Comparison of ENCODE assay signal across 10 cellular contexts in genomic region chr1:183097438-183098051, GRCh38.
DNase-seq lines count a peak whose midpoint lies in the region; ATAC-seq and TF ChIP-seq lines count a peak whose summit lies in the region.
"Had no signal": no experiment of that assay in that cellular context is flagged by ENCODE, and none has a peak within 500 bp of the region (broad histone marks: within the 10 kb centered on the region; RNA-seq: fewer than 3 reads in every experiment).

No MANE protein-coding gene starts in this region.

- no peaks in the 10 kb centered on the region for H3K9me3 ChIP-seq in neural progenitor cell (ENCODE audit: low read depth)
- H3K9me3 ChIP-seq in ovary = no peaks in the 10 kb centered on the region
- H3K9me3 ChIP-seq: pancreas had no signal

- no peak overlapping the region for H3K4me3 Mint-ChIP-seq in neural progenitor cell
- H3K4me3 Mint-ChIP-seq: central memory CD8-positive, alpha-beta T cell had no signal

- TF ChIP-seq EP300 in Ishikawa (IDR thresholded peaks at IDR 0.05; ENCODE audit: borderline replicate concordance) (peak; percentile 72; the same call in 1 of the 2 replicates), ovary (IDR thresholded peaks at IDR 0.05) (no peak)

- H3K27me3 Mint-ChIP-seq in neural progenitor cell (ENCODE audit: insufficient read depth, low read depth) = no peaks in the 10 kb centered on the region

- 6 to 9% (median 9%) methylated on average over 3 of the region's 3 CpGs for WGBS in ovary, 3 donors

- H3K27ac ChIP-seq in neural progenitor cell (no peak overlapping the region), ovary (peak overlapping the region in 1 of 2 donors; percentile 58)
- H3K27ac ChIP-seq: pancreas had no signal

- no peak overlapping the region for H2AFZ ChIP-seq in neural progenitor cell (replicated peaks)

- intact Hi-C loops in ovary (cut with DNase I) = loop anchor here in 2 of 4 donors (10.0 kb wide), 1 partner anchor 73 kb away; the partner anchor contains the start of gene LAMC1 (in 2 of the 2)

- no peak overlapping the region for H3K27ac Mint-ChIP-seq in neural progenitor cell

- no peaks in the 10 kb centered on the region for H3K9me3 Mint-ChIP-seq in neural progenitor cell
- H3K9me3 Mint-ChIP-seq: central memory CD8-positive, alpha-beta T cell had no signal

- H3F3A ChIP-seq in neural progenitor cell (ENCODE audit: low read depth) = peaks cover 8% of the 10 kb centered on the region

- H4K20me1 ChIP-seq in neural progenitor cell (ENCODE audit: low read depth) = peaks cover 12% of the 10 kb centered on the region

- H3K36me3 ChIP-seq in neural progenitor cell (no peaks in the 10 kb centered on the region), ovary (no peaks in the 10 kb centered on the region)
- H3K36me3 ChIP-seq: pancreas had no signal

- TF ChIP-seq POLR2A in ovary (IDR thresholded peaks at IDR 0.05) = no peak

- peaks cover 16% of the 10 kb centered on the region for H3K4me1 Mint-ChIP-seq in neural progenitor cell
- H3K4me1 Mint-ChIP-seq: central memory CD8-positive, alpha-beta T cell had no signal

- H3K27me3 ChIP-seq in neural progenitor cell = no peaks in the 10 kb centered on the region
- H3K27me3 ChIP-seq in ovary = no peaks in the 10 kb centered on the region
- H3K27me3 ChIP-seq: pancreas had no signal

- peaks cover 5% of the 10 kb centered on the region for H3K36me3 Mint-ChIP-seq in neural progenitor cell

- DNase-seq in AG09319 (ENCODE audit: extremely low read depth, low read depth) (peak; percentile 80), epithelial cell of esophagus (ENCODE audit: low read depth) (peak; percentile 49), neural progenitor cell (ENCODE audit: low spot score) (peak; percentile 26), ovary (no peak)

- H3K4me1 ChIP-seq in neural progenitor cell (peaks cover 28% of the 10 kb centered on the region), ovary (ENCODE audit: insufficient read depth) (peaks cover 32% of the 10 kb centered on the region)

- ATAC-seq in GM21619 (IDR thresholded peaks at IDR 0.05; ENCODE audit: unreplicated experiment) (no peak), GM18867 (IDR thresholded peaks at IDR 0.05; ENCODE audit: unreplicated experiment) (no peak), HG03354 (IDR thresholded peaks at IDR 0.05; ENCODE audit: poor library complexity, severe bottlenecking, unreplicated experiment) (no peak)

- TF ChIP-seq RAD21 in Ishikawa (IDR thresholded peaks at IDR 0.05; ENCODE audit: low read depth) = no peak; the same call in 1 of the 2 replicates

- peak overlapping the region; percentile 27 for H3K4me2 ChIP-seq in neural progenitor cell

- H3K4me3 ChIP-seq in epithelial cell of esophagus (ENCODE audit: low read length) = no peak overlapping the region
- no peak overlapping the region for H3K4me3 ChIP-seq in neural progenitor cell
- H3K4me3 ChIP-seq in ovary = no peak overlapping the region
- H3K4me3 ChIP-seq: pancreas had no signal

- H3K79me2 ChIP-seq in neural progenitor cell (ENCODE audit: low read depth) = no peaks in the 10 kb centered on the region

- no peak overlapping the region for H3K9ac ChIP-seq in neural progenitor cell

- no peak for TF ChIP-seq CTCF in AG09319 (IDR thresholded peaks at IDR 0.05; ENCODE audit: low read depth, low read length)
- no peak for TF ChIP-seq CTCF in epithelial cell of esophagus (IDR thresholded peaks at IDR 0.05; ENCODE audit: insufficient read depth, low read depth, low read length, missing control alignments)
- no peak for TF ChIP-seq CTCF in neural progenitor cell (IDR thresholded peaks at IDR 0.05)
- TF ChIP-seq CTCF in ovary (IDR thresholded peaks at IDR 0.05) = no peak

TF ChIP-seq in Ishikawa, 13 proteins besides CTCF, POLR2A, EP300 and RAD21:
- TF ChIP-seq TEAD4 (IDR thresholded peaks at IDR 0.05) (no peak; the same call in 1 of the 2 replicates), ZBTB7A (IDR thresholded peaks at IDR 0.05; ENCODE audit: low read depth) (no peak), NFIC (IDR thresholded peaks at IDR 0.05) (peak; percentile 93), MAX (IDR thresholded peaks at IDR 0.05) (peak; percentile 84), EGR1 (IDR thresholded peaks at IDR 0.05) (no peak), CEBPB (IDR thresholded peaks at IDR 0.05) (0 out of 2 replicates have a peak, but pooled peaks have one; percentile 39), TAF1 (IDR thresholded peaks at IDR 0.05; ENCODE audit: low read depth) (no peak), TCF12 (IDR thresholded peaks at IDR 0.05; ENCODE audit: low read depth) (peak; percentile 66; the same call in 1 of the 2 replicates), USF1 (IDR thresholded peaks at IDR 0.05) (no peak), CREB1 (IDR thresholded peaks at IDR 0.05; ENCODE audit: low read depth) (no peak), FOXM1 (IDR thresholded peaks at IDR 0.05; ENCODE audit: borderline replicate concordance, low read depth) (peak; percentile 68), YY1 (IDR thresholded peaks at IDR 0.05; ENCODE audit: low read depth) (no peak)

Comparison
In these comparisons a context has a peak if more than half of its experiments do, and no peak if none do; other contexts are left out.
1. DNase-seq: peak in AG09319 (single experiment), epithelial cell of esophagus (single experiment) and neural progenitor cell (single experiment); none in ovary (0 of 5).